8 cellular contexts compared by ENCODE assay signal in the genomic region with DNA sequence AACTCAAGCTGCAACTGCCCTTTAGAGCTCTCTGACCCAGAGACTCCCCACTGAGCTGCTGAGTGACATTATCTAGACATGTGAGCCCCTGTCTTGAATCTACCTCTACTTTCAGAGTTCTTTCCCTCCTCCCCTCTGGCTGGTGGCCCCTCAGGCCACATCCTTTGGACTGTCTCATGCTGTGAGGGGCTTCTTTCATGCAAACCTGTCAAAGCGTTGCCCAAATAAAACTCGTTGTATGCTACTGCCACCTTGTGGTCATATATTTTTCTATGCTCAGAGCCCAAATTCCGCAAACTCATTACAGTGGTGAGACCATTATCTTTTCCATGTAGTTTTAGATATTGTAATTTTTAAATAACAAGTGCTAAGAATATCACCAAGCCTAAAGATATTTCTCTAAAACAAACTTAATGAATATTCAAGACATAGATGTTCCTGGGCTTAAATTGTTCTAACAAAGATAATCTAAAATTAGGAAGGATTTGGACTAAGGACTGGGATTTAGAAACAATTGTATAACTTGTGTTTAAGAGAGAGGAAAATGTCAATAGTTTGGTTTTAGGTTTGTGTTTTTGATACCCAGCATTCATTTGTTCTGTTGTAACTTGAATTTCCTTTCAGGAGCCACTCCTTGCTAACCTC.
DNase-seq lines count a peak whose midpoint lies in the region; ATAC-seq and TF ChIP-seq lines count a peak whose summit lies in the region.

No MANE protein-coding gene starts in this region.

- no peaks in the 10 kb centered on the region for H3K36me3 ChIP-seq in cardiac muscle cell
- no peaks in the 10 kb centered on the region for H3K36me3 ChIP-seq in ascending aorta
- no peaks in the 10 kb centered on the region for H3K36me3 ChIP-seq in liver (ENCODE audit: control insufficient read depth in 4 of 4, insufficient read depth in 3 of 4, low read depth in 1 of 4, low read length in 3 of 4)

- WGBS in liver, result 21% methylated on average over 3 of the region's 3 CpGs

- TF ChIP-seq RAD21 in liver (IDR thresholded peaks at IDR 0.05), result peak; percentile 95 to 96

- no peak overlapping the region for H3K27ac ChIP-seq in cardiac muscle cell
- H3K27ac ChIP-seq in ascending aorta, result no peak overlapping the region
- no peak overlapping the region for H3K27ac ChIP-seq in liver (ENCODE audit: low read depth in 1 of 2, low read length in 2 of 2)

- ATAC-seq in Right ventricle myocardium inferior (no peak), GM18858 (IDR thresholded peaks at IDR 0.05; ENCODE audit: unreplicated experiment) (no peak), HG02759 (IDR thresholded peaks at IDR 0.05; ENCODE audit: unreplicated experiment) (no peak)

- DNase-seq in cardiac muscle cell (ENCODE audit: low read depth in 1 of 2, low spot score in 1 of 2) (peak; percentile 34 to 64), Right ventricle myocardium inferior (ENCODE audit: missing footprints) (no peak), NCI-H2029 (lab: John Stamatoyannopoulos, UW) (peak; percentile 31), ascending aorta (ENCODE audit: low spot score in 2 of 2) (no peak), NK-92 (lab: John Stamatoyannopoulos, UW; ENCODE audit: unreplicated experiment) (no peak)

- intact Hi-C loops in Right ventricle myocardium inferior (cut with DNase I) (loop anchor here (1.0 to 5.0 kb wide), 2 partner anchors 72 to 221 kb away; no protein-coding TSS in a partner anchor), ascending aorta (cut with DNase I) (loop anchor here (2.0 kb wide), 1 partner anchor 220 kb away; no protein-coding TSS in a partner anchor)

- H3K4me3 ChIP-seq in cardiac muscle cell, result no peak overlapping the region
- H3K4me3 ChIP-seq in ascending aorta, result no peak overlapping the region
- no peak overlapping the region for H3K4me3 ChIP-seq in liver (ENCODE audit: low read depth in 1 of 3, low read length in 3 of 3)

- no peak overlapping the region for H3K9ac ChIP-seq in liver (ENCODE audit: low read depth in 1 of 2, low read length in 2 of 2)

- H3K4me1 ChIP-seq in cardiac muscle cell (ENCODE audit: low read depth) (no peaks in the 10 kb centered on the region), ascending aorta (no peaks in the 10 kb centered on the region), liver (ENCODE audit: control insufficient read depth in 4 of 4, insufficient read depth in 4 of 4, low read length in 3 of 4) (no peaks in the 10 kb centered on the region)

- TF ChIP-seq CTCF in cardiac muscle cell (IDR thresholded peaks at IDR 0.05; ENCODE audit: low read depth, low read length) (peak; percentile 41), ascending aorta (IDR thresholded peaks at IDR 0.05) (peak; percentile 8 to 36 (median 15)), liver (IDR thresholded peaks at IDR 0.05; ENCODE audit: low read depth, low read length, missing input control) (peak; percentile 74)

- no peaks in the 10 kb centered on the region for H3K27me3 ChIP-seq in cardiac muscle cell
- no peaks in the 10 kb centered on the region for H3K27me3 ChIP-seq in ascending aorta
- peaks cover 0 to 2% (median 0%) of the 10 kb centered on the region in 4 donors for H3K27me3 ChIP-seq in liver (ENCODE audit: control insufficient read depth in 4 of 4, insufficient read depth in 4 of 4, low read length in 3 of 4)

- H3K9me3 ChIP-seq in cardiac muscle cell (ENCODE audit: low read depth) (peaks cover 3% of the 10 kb centered on the region), ascending aorta (peaks cover 7 to 11% of the 10 kb centered on the region in 2 donors), liver (ENCODE audit: control insufficient read depth in 4 of 4, low read length in 3 of 4) (peaks cover 0 to 7% (median 3%) of the 10 kb centered on the region in 4 donors)

TF ChIP-seq in liver, 16 proteins besides CTCF, POLR2A, EP300 and RAD21:
- no peak for TF ChIP-seq NR2F2 (IDR thresholded peaks at IDR 0.05)
- TF ChIP-seq YY1 (IDR thresholded peaks at IDR 0.05), result no peak
- TF ChIP-seq SP1 (IDR thresholded peaks at IDR 0.05), result no peak
- no peak for TF ChIP-seq FOXA2 (IDR thresholded peaks at IDR 0.05)

Comparison
In these comparisons a context has a peak if more than half of its experiments do, and no peak if none do; other contexts are left out.
1. DNase-seq: peak in cardiac muscle cell (2 of 2) and NCI-H2029 (single experiment); none in Right ventricle myocardium inferior (single experiment), ascending aorta (0 of 2) and NK-92 (single experiment).
2. CTCF ChIP-seq: peak in every context shown above with its lines; median percentile 74 in liver; 41 in cardiac muscle cell; 15 in ascending aorta.